26 cellular contexts compared by ENCODE assay signal in the genomic region with DNA sequence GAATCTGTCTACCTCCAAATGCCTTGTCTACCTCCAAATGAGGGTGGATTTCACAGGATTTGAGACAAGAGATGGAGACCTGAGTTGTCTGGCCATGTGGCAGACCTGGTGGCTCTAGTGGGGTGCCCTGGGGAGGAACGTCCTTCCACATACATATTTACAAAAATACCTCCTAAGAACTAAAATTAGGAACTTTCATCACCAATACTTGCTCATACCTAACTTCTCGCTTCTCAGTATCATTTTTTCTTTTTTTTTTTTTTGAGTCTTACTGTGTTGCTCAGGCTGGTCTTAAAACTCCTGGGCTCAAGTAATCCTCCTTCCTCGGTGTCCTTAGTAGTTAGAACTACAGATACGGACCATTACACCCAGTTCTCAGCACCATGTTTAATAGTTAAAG.
"Had no signal": no experiment of that assay in that cellular context is flagged by ENCODE, and none has a peak within 500 bp of the region (broad histone marks: within the 10 kb centered on the region; RNA-seq: fewer than 3 reads in every experiment).

No MANE protein-coding gene starts in this region.

- H3K4me3 ChIP-seq: adrenal gland, ascending aorta, heart left ventricle, ovary, psoas muscle, right atrium auricular region, spleen, stomach, suprapubic skin, tibial nerve had no signal

- H3K4me1 Mint-ChIP-seq: memory B cell, nephron had no signal

- H3K27me3 ChIP-seq: adrenal gland, ascending aorta, heart left ventricle, ovary, right atrium auricular region, spleen, stomach, suprapubic skin, tibial nerve had no signal

- H3K27ac Mint-ChIP-seq: activated CD4-positive, alpha-beta memory T cell treated with anti-CD3 and anti-CD28 coated beads, Interleukin-2, amount 10 ng/mL, durations not matched to agents 7 days and 5 days; activated CD4-positive, alpha-beta T cell treated with anti-CD3 and anti-CD28 coated beads, Interleukin-2, amount 10 ng/mL, durations not matched to agents 24 days and 14 days; activated naive CD4-positive, alpha-beta T cell treated with anti-CD3 and anti-CD28 coated beads, Interleukin-2, amount 50 U/mL, for 24 hours; activated T-cell treated with anti-CD3 and anti-CD28 coated beads, Interleukin-2, amount 50 U/mL, for 72 hours; dendritic cell treated with granulocyte-macrophage colony-stimulating factor and Interleukin-4, amounts not matched to agents 40 ng/mL and 50 ng/mL, for 4 days; memory B cell; nephron had no signal

- H3K36me3 ChIP-seq: adrenal gland, ascending aorta, brain microvascular endothelial cell, heart left ventricle, neutrophil, ovary, right atrium auricular region, spleen, stomach, suprapubic skin, tibial nerve had no signal

- H3K36me3 Mint-ChIP-seq: activated naive CD4-positive, alpha-beta T cell treated with anti-CD3 and anti-CD28 coated beads, Interleukin-2, amount 50 U/mL, for 24 hours; memory B cell had no signal

- DNase-seq: activated CD4-positive, alpha-beta memory T cell treated with anti-CD3 and anti-CD28 coated beads, Interleukin-2, amount 10 ng/mL, durations not matched to agents 7 days and 5 days; activated CD4-positive, alpha-beta T cell treated with anti-CD3 and anti-CD28 coated beads, Interleukin-2, amount 10 ng/mL, durations not matched to agents 24 days and 14 days; activated gamma-delta T cell; activated T-cell treated with anti-CD3 and anti-CD28 coated beads, Interleukin-2, amount 50 U/mL, for 72 hours; adrenal gland; brain microvascular endothelial cell; caudate nucleus; effector CD4-positive, alpha-beta T cell; heart left ventricle; islet precursor cell; left colon; ovary; psoas muscle; spleen; stimulated activated CD4-positive, alpha-beta T cell treated with anti-CD3 and anti-CD28 coated beads, Interleukin-4, amount 100 ng/mL, for 1 hour; stomach had no signal

- ATAC-seq: activated CD4-positive, CD25-positive, alpha-beta regulatory T cell treated with anti-CD3 and anti-CD28 coated beads, Interleukin-2, amount 50 U/mL, for 24 hours; heart left ventricle; left colon; psoas muscle had no signal

- H3K4me3 Mint-ChIP-seq: activated CD4-positive, alpha-beta memory T cell treated with anti-CD3 and anti-CD28 coated beads, Interleukin-2, amount 10 ng/mL, durations not matched to agents 7 days and 5 days; activated CD4-positive, alpha-beta T cell treated with anti-CD3 and anti-CD28 coated beads, Interleukin-2, amount 10 ng/mL, durations not matched to agents 24 days and 14 days; activated naive CD4-positive, alpha-beta T cell treated with anti-CD3 and anti-CD28 coated beads, Interleukin-2, amount 50 U/mL, for 24 hours; dendritic cell treated with granulocyte-macrophage colony-stimulating factor and Interleukin-4, amounts not matched to agents 40 ng/mL and 50 ng/mL, for 4 days; memory B cell; nephron had no signal

- H3K9me3 Mint-ChIP-seq: activated CD4-positive, alpha-beta memory T cell treated with anti-CD3 and anti-CD28 coated beads, Interleukin-2, amount 10 ng/mL, durations not matched to agents 7 days and 5 days; activated CD4-positive, alpha-beta T cell treated with anti-CD3 and anti-CD28 coated beads, Interleukin-2, amount 10 ng/mL, durations not matched to agents 24 days and 14 days; activated naive CD4-positive, alpha-beta T cell treated with anti-CD3 and anti-CD28 coated beads, Interleukin-2, amount 50 U/mL, for 24 hours; activated T-cell treated with anti-CD3 and anti-CD28 coated beads, Interleukin-2, amount 50 U/mL, for 72 hours; dendritic cell treated with granulocyte-macrophage colony-stimulating factor and Interleukin-4, amounts not matched to agents 40 ng/mL and 50 ng/mL, for 4 days; memory B cell; nephron had no signal
